Comparison of ENCODE assay signal across 27 cellular contexts in the genomic region with DNA sequence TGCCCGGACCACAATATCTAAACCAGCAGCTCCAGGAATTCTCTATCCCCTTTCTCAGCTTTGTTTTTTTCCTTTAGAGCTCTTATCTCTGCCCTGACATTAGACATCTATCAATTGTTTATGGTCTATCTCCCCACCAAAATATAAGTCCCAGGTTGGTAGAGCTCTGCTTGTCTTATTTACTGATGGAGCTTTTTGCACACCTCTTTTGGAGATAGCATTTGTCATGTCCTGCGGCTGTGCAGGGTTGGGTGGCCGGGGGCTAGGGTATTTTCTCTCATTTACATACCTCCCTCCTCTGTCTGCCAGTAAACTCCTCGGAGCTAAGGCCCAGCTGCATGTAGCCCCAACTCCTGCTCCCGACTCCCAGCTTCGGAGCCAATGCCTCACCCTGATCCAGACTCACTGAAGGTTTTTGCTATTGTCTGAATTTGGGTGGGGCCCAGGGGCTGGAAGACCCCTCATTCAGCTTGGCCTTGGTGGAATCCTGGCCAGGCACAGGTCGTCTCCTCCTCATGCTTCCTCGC.
"Had no signal": no experiment of that assay in that cellular context is flagged by ENCODE, and none has a peak within 500 bp of the region (broad histone marks: within the 10 kb centered on the region; RNA-seq: fewer than 3 reads in every experiment).

No MANE protein-coding gene starts in this region.

- H3K9me3 Mint-ChIP-seq: activated CD4-positive, alpha-beta memory T cell treated with anti-CD3 and anti-CD28 coated beads, Interleukin-2, amount 10 ng/mL, durations not matched to agents 7 days and 5 days; activated CD4-positive, alpha-beta T cell treated with anti-CD3 and anti-CD28 coated beads, Interleukin-2, amount 10 ng/mL, durations not matched to agents 7 days and 5 days; activated T-cell treated with anti-CD3 and anti-CD28 coated beads, Interleukin-2, amount 50 U/mL, for 24 hours; memory B cell; natural killer cell; T-helper 1 cell treated with Interleukin-12 subunit alpha and Interleukin-12 subunit beta and Interleukin-4 antibody, amounts not matched to agents 30 μg/mL and 1 μg/mL, for 36 hours had no signal

- H3K9me3 ChIP-seq: body of pancreas, pancreas, SK-N-SH, thoracic aorta had no signal

- H3K4me1 Mint-ChIP-seq: activated CD4-positive, alpha-beta memory T cell treated with anti-CD3 and anti-CD28 coated beads, Interleukin-2, amount 10 ng/mL, durations not matched to agents 7 days and 5 days; activated CD4-positive, alpha-beta T cell treated with anti-CD3 and anti-CD28 coated beads, Interleukin-2, amount 10 ng/mL, durations not matched to agents 7 days and 5 days; memory B cell; natural killer cell had no signal

- H3K4me3 Mint-ChIP-seq: activated CD4-positive, alpha-beta memory T cell treated with anti-CD3 and anti-CD28 coated beads, Interleukin-2, amount 10 ng/mL, durations not matched to agents 7 days and 5 days; activated CD4-positive, alpha-beta T cell treated with anti-CD3 and anti-CD28 coated beads, Interleukin-2, amount 10 ng/mL, durations not matched to agents 7 days and 5 days; activated T-cell treated with anti-CD3 and anti-CD28 coated beads, Interleukin-2, amount 50 U/mL, for 24 hours; memory B cell; natural killer cell; T-helper 1 cell treated with Interleukin-12 subunit alpha and Interleukin-12 subunit beta and Interleukin-4 antibody, amounts not matched to agents 30 μg/mL and 1 μg/mL, for 36 hours had no signal

- ATAC-seq: body of pancreas; left cardiac atrium; natural killer cell; pancreas; right cardiac atrium; stimulated activated naive CD8-positive, alpha-beta T cell treated with anti-CD3 and anti-CD28 coated beads, Interleukin-15, Interleukin-2, amounts not matched to agents 100 U/mL and 50 U/mL, for 24 hours had no signal

- H3K27ac Mint-ChIP-seq: activated CD4-positive, alpha-beta memory T cell treated with anti-CD3 and anti-CD28 coated beads, Interleukin-2, amount 10 ng/mL, durations not matched to agents 7 days and 5 days; activated CD4-positive, alpha-beta T cell treated with anti-CD3 and anti-CD28 coated beads, Interleukin-2, amount 10 ng/mL, durations not matched to agents 7 days and 5 days; activated T-cell treated with anti-CD3 and anti-CD28 coated beads, Interleukin-2, amount 50 U/mL, for 24 hours; memory B cell; natural killer cell; T-helper 1 cell treated with Interleukin-12 subunit alpha and Interleukin-12 subunit beta and Interleukin-4 antibody, amounts not matched to agents 30 μg/mL and 1 μg/mL, for 36 hours had no signal

- H3K27ac ChIP-seq: body of pancreas, cardiac muscle cell, coronary artery, pancreas, thoracic aorta had no signal

- H3K4me3 ChIP-seq: body of pancreas, cardiac muscle cell, coronary artery, hepatocyte, pancreas, thoracic aorta had no signal

- H3K36me3 ChIP-seq: cardiac muscle cell, pancreas, thoracic aorta had no signal

- DNase-seq: activated CD4-positive, alpha-beta memory T cell treated with anti-CD3 and anti-CD28 coated beads, Interleukin-2, amount 10 ng/mL, durations not matched to agents 7 days and 5 days; activated CD4-positive, alpha-beta T cell treated with anti-CD3 and anti-CD28 coated beads for 1 hour; activated CD4-positive, alpha-beta T cell treated with anti-CD3 and anti-CD28 coated beads, Interleukin-2, amount 10 ng/mL, durations not matched to agents 7 days and 5 days; activated CD8-positive, alpha-beta memory T cell treated with anti-CD3 and anti-CD28 coated beads, Interleukin-2, amount 50 U/mL, for 48 hours; activated gamma-delta T cell; activated naive CD4-positive, alpha-beta T cell treated with anti-CD3 and anti-CD28 coated beads, Interleukin-2, amount 50 U/mL, for 16 hours; activated T-cell treated with anti-CD3 and anti-CD28 coated beads, Interleukin-2, amount 50 U/mL, for 24 hours; body of pancreas; cerebellar nuclear complex; effector memory CD4-positive, alpha-beta T cell; islet precursor cell; left cardiac atrium; natural killer cell; pancreas; SK-N-SH; stimulated activated CD4-positive, alpha-beta T cell treated with anti-CD3 and anti-CD28 coated beads, Interleukin-2, amount 100 ng/mL, for 48 hours; stimulated activated naive CD8-positive, alpha-beta T cell treated with anti-CD3 and anti-CD28 coated beads, Interleukin-15, Interleukin-2, amounts not matched to agents 100 U/mL and 50 U/mL, for 24 hours; SW 1271; T1000; trophoblast cell had no signal

- H3K27me3 ChIP-seq: body of pancreas, cardiac muscle cell, hepatocyte, pancreas had no signal

- H3K36me3 Mint-ChIP-seq: memory B cell, natural killer cell had no signal
